ENCODE assay signal across 27 cellular contexts in the genomic region with DNA sequence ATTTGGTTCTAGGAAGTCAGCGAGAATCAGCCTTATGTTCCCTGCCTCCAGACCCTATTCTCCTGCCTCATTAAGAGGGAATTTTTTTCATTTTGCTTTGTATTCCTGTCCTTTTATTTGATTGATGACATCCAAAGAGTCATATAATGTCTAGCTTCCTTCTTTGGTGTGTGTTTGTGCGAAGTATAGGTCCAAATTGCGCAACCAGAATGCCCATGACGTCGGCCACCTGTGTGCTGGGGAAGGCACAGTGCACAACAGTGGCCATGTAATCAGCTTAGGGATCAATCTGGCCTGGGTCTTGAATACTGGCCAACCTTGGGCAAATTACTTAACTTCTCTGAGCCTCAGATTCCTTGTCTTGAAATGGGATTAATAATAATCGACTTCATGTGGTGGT.
A peak's percentile ranks its signal among the peaks of the same experiment; 100 is the strongest.
DNase-seq lines count a peak whose midpoint lies in the region; ATAC-seq, FAIRE-seq and TF ChIP-seq lines count a peak whose summit lies in the region.
"Had no signal": no experiment of that assay in that cellular context is flagged by ENCODE, and none has a peak within 500 bp of the region (broad histone marks: within the 10 kb centered on the region; RNA-seq: fewer than 3 reads in every experiment).

No MANE protein-coding gene starts in this region.

- peak overlapping the region; percentile 11 for H2AK5ac ChIP-seq in neuronal stem cell (ENCODE audit: low read depth, low read length)

- 68% methylated on average over 6 of the region's 6 CpGs for WGBS in K562 (ENCODE audit: insufficient coverage, low coverage, missing lambda C conversion rate)
- no CpG with 5 or more reads among the region's 6 CpGs for WGBS in neuronal stem cell (ENCODE audit: extremely low coverage in 2 of 2, insufficient read length in 2 of 2, insufficient replicate concordance in 1 of 2), 2 donors

- H3K4me1 ChIP-seq in K562 (replicated peaks in 1 of 2; ENCODE audit: control insufficient read depth in 2 of 2, insufficient read depth in 2 of 2, low read length in 2 of 2) (no peaks in the 10 kb centered on the region), neuronal stem cell (ENCODE audit: control insufficient read depth in 2 of 2, insufficient read depth in 1 of 2, low read depth in 1 of 2, low read length in 2 of 2) (peaks cover 5 to 21% of the 10 kb centered on the region in 2 donors)

- FAIRE-seq in K562 (lab: Jason Lieb, UNC): no peak
- FAIRE-seq: D721Med, G401.6, GM12878 had no signal

- no peak overlapping the region for H3K18ac ChIP-seq in neuronal stem cell (ENCODE audit: low read length)

- BruUV-seq in K562 (replicated peaks; lab: Mats Ljungman, UMichigan): no TSS peak

- H3K36me3 ChIP-seq in K562 (ENCODE audit: control insufficient read depth, insufficient read depth, low read length) (no peaks in the 10 kb centered on the region), neuronal stem cell (replicated peaks in 1 of 2; ENCODE audit: control insufficient read depth in 2 of 2, insufficient read depth in 2 of 2, low read length in 2 of 2) (peaks cover 0 to 2% of the 10 kb centered on the region in 2 donors)
- H3K36me3 ChIP-seq: HAP-1 had no signal

- TF ChIP-seq EP300 in K562 (IDR thresholded peaks at IDR 0.05; ENCODE audit: low read length): no peak

- H2BK5ac ChIP-seq in neuronal stem cell (ENCODE audit: low read length): no peak overlapping the region

- no peak overlapping the region for H2BK15ac ChIP-seq in neuronal stem cell (ENCODE audit: low read length)

- CTCF ChIA-PET in K562 (lab: Yijun Ruan, JAX; ENCODE audit: low intra/inter-chr PET ratio): no interaction called here

- no peaks in the 10 kb centered on the region for H3K79me2 ChIP-seq in K562 (ENCODE audit: control insufficient read depth, insufficient read depth, low read length)

- H3K27me3 ChIP-seq in K562 (ENCODE audit: control insufficient read depth in 2 of 2, insufficient read depth in 2 of 2, low read length in 2 of 2): no peaks in the 10 kb centered on the region
- no peaks in the 10 kb centered on the region for H3K27me3 ChIP-seq in neuronal stem cell (ENCODE audit: control insufficient read depth in 3 of 3, insufficient read depth in 3 of 3, low read depth in 1 of 3, low read length in 3 of 3)

- H3K27ac ChIP-seq in K562 (ENCODE audit: extremely low read depth, low read depth, low read length): no peak overlapping the region
- H3K27ac ChIP-seq in neuronal stem cell (replicated peaks; ENCODE audit: low read length): no peak overlapping the region
- H3K27ac ChIP-seq: 22Rv1, KMS-11 had no signal

- no peaks in the 10 kb centered on the region for H3K79me1 ChIP-seq in neuronal stem cell (ENCODE audit: low read depth, low read length)

- no peak for TF ChIP-seq RAD21 in K562 (CRISPR knock-in tag; conservative IDR thresholded peaks at IDR 0.05 in 1 of 2, IDR thresholded peaks at IDR 0.05 in 1 of 2)

- H2AFZ ChIP-seq in K562 (ENCODE audit: low read depth, low read length) (no peak overlapping the region), neuronal stem cell (ENCODE audit: low read length) (no peak overlapping the region)
- H2AFZ ChIP-seq: GM23338 had no signal

- H3K14ac ChIP-seq in neuronal stem cell (ENCODE audit: low read length): no peak overlapping the region

- no peak for TF ChIP-seq CTCF in K562 (IDR thresholded peaks at IDR 0.05 in 2 of 3, conservative IDR thresholded peaks at IDR 0.05 in 1 of 3; ENCODE audit: insufficient read depth in 2 of 3, low read depth in 1 of 3, low read length in 3 of 3)

- no peak overlapping the region for H4K91ac ChIP-seq in neuronal stem cell (ENCODE audit: low read depth, low read length, poor library complexity)

- peaks cover 2% of the 10 kb centered on the region for H3K9me1 ChIP-seq in K562 (ENCODE audit: control insufficient read depth, insufficient read depth, low read length)

- in situ Hi-C loops in KBM-7 (cut with MboI; ENCODE audit: low pct_unique_long_range_greater_than_20kb, low sequenced_read_pairs): no loop called here
- in situ Hi-C loops in K562 (cut with MboI): no loop called here

- no peaks in the 10 kb centered on the region for H3K9me3 ChIP-seq in K562 (replicated peaks; ENCODE audit: control insufficient read depth, insufficient read depth, low read depth, low read length)
- peaks cover 0 to 2% of the 10 kb centered on the region in 2 donors for H3K9me3 ChIP-seq in neuronal stem cell (replicated peaks in 1 of 2; ENCODE audit: control insufficient read depth in 2 of 2, insufficient read depth in 1 of 2, low read depth in 1 of 2, low read length in 2 of 2)
- H3K9me3 ChIP-seq: HAP-1, SK-N-SH had no signal

- H3K9ac ChIP-seq in K562 (ENCODE audit: insufficient read depth in 1 of 2, low read depth in 2 of 2, low read length in 2 of 2): no peak overlapping the region
- H3K9ac ChIP-seq in neuronal stem cell (ENCODE audit: low read depth, low read length, poor library complexity): no peak overlapping the region
- H3K9ac ChIP-seq: KMS-11, SK-N-SH had no signal

- H2BK12ac ChIP-seq in neuronal stem cell (ENCODE audit: low read length): no peak overlapping the region

- H3K4me3 ChIP-seq in K562 (no peak overlapping the region), neuronal stem cell (ENCODE audit: low read length in 2 of 2) (no peak overlapping the region)
- H3K4me3 ChIP-seq: GM12878, GM23338, HAP-1 had no signal

- ATAC-seq in K562: no peak
- ATAC-seq in HG03469 (IDR thresholded peaks at IDR 0.05; ENCODE audit: unreplicated experiment): no peak
- ATAC-seq: GM12878, GM23338, T-helper 17 cell had no signal

- TF ChIP-seq POLR2A in K562 (conservative IDR thresholded peaks at IDR 0.05): no peak

- no peak overlapping the region for H4K8ac ChIP-seq in neuronal stem cell (ENCODE audit: low read depth, low read length)

- H3K23ac ChIP-seq in neuronal stem cell (ENCODE audit: low read depth, low read length, poor library complexity): no peak overlapping the region

- no peaks in the 10 kb centered on the region for H4K20me1 ChIP-seq in K562 (replicated peaks; ENCODE audit: control insufficient read depth, insufficient read depth, low read length)

- H3K4me2 ChIP-seq in K562 (ENCODE audit: insufficient read depth, low read length) (no peak overlapping the region), neuronal stem cell (ENCODE audit: insufficient read depth, low read length, poor library complexity, severe bottlenecking) (no peak overlapping the region)
- H3K4me2 ChIP-seq: GM23338, KMS-11, SK-N-SH had no signal

- no peak overlapping the region for H3K4ac ChIP-seq in neuronal stem cell (ENCODE audit: low read length)

- H2BK120ac ChIP-seq in neuronal stem cell (ENCODE audit: low read depth, low read length): no peak overlapping the region

- POLR2A ChIA-PET in K562 (lab: Yijun Ruan, JAX): no interaction called here

- peak; percentile 71 for DNase-seq in DMS153 (lab: John Stamatoyannopoulos, UW)
- no peak for DNase-seq in DMS153 treated with DMSO at 0.1 percent for 48 hours (lab: John Stamatoyannopoulos, UW; ENCODE audit: unreplicated experiment)
- DNase-seq in KBM-7: peak; percentile 10
- DNase-seq in K562 (ENCODE audit: extremely low read depth in 1 of 4, low spot score in 3 of 4): no peak
- no peak for DNase-seq in neuronal stem cell (ENCODE audit: low spot score)
- DNase-seq in NCI-H1048 (lab: John Stamatoyannopoulos, UW): no peak
- DNase-seq in SW480 (ENCODE audit: low spot score): no peak
- DNase-seq: CD4-positive, CD25-positive, alpha-beta regulatory T cell; MM.1S; NCI-H1092 treated with DMSO at 0.1 percent for 48 hours; NCI-H1436; NCI-H187; NCI-H2081 treated with DMSO at 0.1 percent for 48 hours; NCI-H748 treated with DMSO at 0.1 percent for 48 hours; NK-92 treated with Interleukin-12 subunit alpha and Interleukin-12 subunit beta, amount 100 ng/mL, for 24 hours; PC-3; SK-N-SH; SW 1271; T-helper 17 cell had no signal

- intact Hi-C loops in K562 (cut with micrococcal nuclease): no loop called here

TF ChIP-seq in K562, 482 proteins besides CTCF, POLR2A, EP300 and RAD21:
- TF ChIP-seq CEBPG (CRISPR knock-in tag; IDR thresholded peaks at IDR 0.05): no peak
- TF ChIP-seq CEBPG (tag; conservative IDR thresholded peaks at IDR 0.05 in 1 of 2, IDR thresholded peaks at IDR 0.05 in 1 of 2): peak in 1 of 2 experiments; percentile 55; a peak in 1 of 4 replicates
- TF ChIP-seq, protein P1, sequence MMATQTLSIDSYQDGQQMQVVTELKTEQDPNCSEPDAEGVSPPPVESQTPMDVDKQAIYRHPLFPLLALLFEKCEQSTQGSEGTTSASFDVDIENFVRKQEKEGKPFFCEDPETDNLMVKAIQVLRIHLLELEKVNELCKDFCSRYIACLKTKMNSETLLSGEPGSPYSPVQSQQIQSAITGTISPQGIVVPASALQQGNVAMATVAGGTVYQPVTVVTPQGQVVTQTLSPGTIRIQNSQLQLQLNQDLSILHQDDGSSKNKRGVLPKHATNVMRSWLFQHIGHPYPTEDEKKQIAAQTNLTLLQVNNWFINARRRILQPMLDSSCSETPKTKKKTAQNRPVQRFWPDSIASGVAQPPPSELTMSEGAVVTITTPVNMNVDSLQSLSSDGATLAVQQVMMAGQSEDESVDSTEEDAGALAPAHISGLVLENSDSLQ (IDR thresholded peaks at IDR 0.05): no peak
- TF ChIP-seq SLC30A9 (CRISPR knock-in tag; IDR thresholded peaks at IDR 0.05): no peak
- TF ChIP-seq CEBPB (tag; IDR thresholded peaks at IDR 0.05): peak; percentile 74

Comparison
In these comparisons a context has a peak if more than half of its experiments do, and no peak if none do; other contexts are left out.
1. DNase-seq: peak in DMS153 (single experiment) and KBM-7 (single experiment); none in DMS153 treated with DMSO at 0.1 percent for 48 hours (single experiment), K562 (0 of 4), neuronal stem cell (single experiment), NCI-H1048 (single experiment) and SW480 (single experiment).